ENCODE assay signal across 13 cellular contexts in the genomic region with DNA sequence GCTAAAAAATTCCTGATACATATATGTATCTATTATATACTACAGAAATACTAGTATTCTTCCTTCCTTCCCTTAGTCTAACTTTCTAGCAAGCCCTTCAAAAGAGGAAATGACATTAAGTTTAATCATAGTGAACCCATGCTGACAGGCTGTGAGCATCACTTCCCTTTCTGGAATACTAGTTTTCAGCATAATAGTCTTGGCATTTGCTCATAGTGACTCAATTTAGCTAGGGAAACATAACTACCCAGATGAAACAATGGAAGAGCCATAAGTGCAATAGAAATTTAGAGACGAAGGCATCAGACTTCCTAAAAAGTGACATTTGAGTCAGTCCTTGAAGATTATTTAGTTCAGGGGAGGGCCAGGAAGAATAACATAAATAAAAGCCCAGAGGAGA.
DNase-seq lines count a peak whose midpoint lies in the region; ATAC-seq and TF ChIP-seq lines count a peak whose summit lies in the region.
"Had no signal": no experiment of that assay in that cellular context is flagged by ENCODE, and none has a peak within 500 bp of the region (broad histone marks: within the 10 kb centered on the region; RNA-seq: fewer than 3 reads in every experiment).

No MANE protein-coding gene starts in this region.

- no peaks in the 10 kb centered on the region for H3K27me3 ChIP-seq in vagina

- no peak for TF ChIP-seq POLR2A in vagina (IDR thresholded peaks at IDR 0.05)

- H3K36me3 ChIP-seq in mucosa of descending colon (ENCODE audit: low read depth) (no peaks in the 10 kb centered on the region), vagina (no peaks in the 10 kb centered on the region)
- H3K36me3 ChIP-seq: prostate gland had no signal

- POLR2A ChIA-PET in RWPE1 (lab: Yijun Ruan, JAX; ENCODE audit: low non-redundant PET): no interaction called here

- intact Hi-C loops in mucosa of descending colon (cut with DNase I, micrococcal nuclease): no loop called here
- intact Hi-C loops in vagina (cut with DNase I): no loop called here

- CTCF ChIA-PET in RWPE1 (lab: Yijun Ruan, JAX): no interaction called here

- H3K27ac ChIP-seq in RWPE1 (no peak overlapping the region), vagina (no peak overlapping the region)
- H3K27ac ChIP-seq: prostate gland, VCaP had no signal

- H3K4me3 ChIP-seq in mucosa of descending colon: no peak overlapping the region
- no peak overlapping the region for H3K4me3 ChIP-seq in vagina
- H3K4me3 ChIP-seq: prostate gland had no signal

- H3K4me1 ChIP-seq in mucosa of descending colon (ENCODE audit: low read depth) (no peaks in the 10 kb centered on the region), vagina (no peaks in the 10 kb centered on the region)
- H3K4me1 ChIP-seq: prostate gland had no signal

- TF ChIP-seq CTCF in RWPE1 (conservative IDR thresholded peaks at IDR 0.05; ENCODE audit: low read depth): no peak
- TF ChIP-seq CTCF in mucosa of descending colon (IDR thresholded peaks at IDR 0.05): no peak
- no peak for TF ChIP-seq CTCF in vagina (IDR thresholded peaks at IDR 0.05)

- no peak for ATAC-seq in mucosa of descending colon
- ATAC-seq: Panc1 had no signal

- DNase-seq in GM04504 (ENCODE audit: low read depth) (peak; percentile 10), RWPE1 (ENCODE audit: low spot score) (peak; percentile 32), fibroblast of gingiva (ENCODE audit: low read depth) (peak; percentile 6), smooth muscle cell of the brain vasculature (ENCODE audit: low read depth, low spot score) (peak; percentile 32), mucosa of descending colon (no peak), vagina (ENCODE audit: extremely low spot score in 2 of 2) (no peak)
- no peak for DNase-seq in NK-92 treated with Interleukin-12 subunit alpha and Interleukin-12 subunit beta, amount 100 ng/mL, for 24 hours (lab: John Stamatoyannopoulos, UW)
- DNase-seq: activated CD8-positive, alpha-beta memory T cell treated with anti-CD3 and anti-CD28 coated beads, Interleukin-2, amount 50 U/mL, for 4 hours; activated naive CD8-positive, alpha-beta T cell treated with anti-CD3 and anti-CD28 coated beads, Interleukin-2, amount 10 ng/mL, durations not matched to agents 7 days and 5 days; NCI-H2081 had no signal

- no peaks in the 10 kb centered on the region for H3K9me3 ChIP-seq in mucosa of descending colon
- H3K9me3 ChIP-seq in vagina: no peaks in the 10 kb centered on the region
- H3K9me3 ChIP-seq: prostate gland had no signal

Comparison
In these comparisons a context has a peak if more than half of its experiments do, and no peak if none do; other contexts are left out.
1. DNase-seq: peak in GM04504 (single experiment), RWPE1 (single experiment), fibroblast of gingiva (single experiment) and smooth muscle cell of the brain vasculature (single experiment); none in mucosa of descending colon (0 of 3), NK-92 treated with Interleukin-12 subunit alpha and Interleukin-12 subunit beta, amount 100 ng/mL, for 24 hours (single experiment) and vagina (0 of 2).